Comparison of ENCODE assay signal across 7 cellular contexts in genomic region chr1:224109981-224110380, GRCh38.
"Had no signal": no experiment of that assay in that cellular context is flagged by ENCODE, and none has a peak within 500 bp of the region (broad histone marks: within the 10 kb centered on the region; RNA-seq: fewer than 3 reads in every experiment).

No MANE protein-coding gene starts in this region.

- H3K4me3 ChIP-seq: GM12878 had no signal

- DNase-seq: GDM1, GF-D8 had no signal

- ATAC-seq: GM12878 had no signal

- FAIRE-seq: GM12878, GM12891, GM12892, GM18507, GM19239 had no signal
